In the genomic region with DNA sequence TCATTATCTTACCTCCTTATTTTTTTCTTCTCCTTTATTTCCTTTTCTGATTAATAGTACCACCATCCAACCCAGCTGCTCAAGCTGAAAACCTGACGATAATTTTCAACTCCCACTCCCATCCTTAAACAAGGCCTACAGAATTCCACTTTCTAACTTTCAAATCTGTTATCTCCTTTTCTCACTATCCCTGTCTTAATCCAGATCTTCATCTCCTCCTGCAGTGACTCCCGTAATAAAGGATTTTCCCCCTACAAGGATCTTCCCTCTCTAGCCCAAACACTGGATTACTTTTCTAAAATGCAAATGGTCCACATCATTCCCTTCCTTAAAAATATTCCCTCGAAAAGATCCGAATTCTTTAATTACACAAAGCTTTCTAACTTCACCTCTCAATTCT, we compare ENCODE assay signal across 1 cellular context.
TF ChIP-seq lines count a peak whose summit lies in the region.

No MANE protein-coding gene starts in this region.

TF ChIP-seq in HepG2, 621 proteins besides CTCF, POLR2A, EP300 and RAD21:
- TF ChIP-seq TOPORS (CRISPR knock-in tag; IDR thresholded peaks at IDR 0.05) (no peak), ZKSCAN5 (CRISPR knock-in tag; IDR thresholded peaks at IDR 0.05) (no peak), ZSCAN12 (CRISPR knock-in tag; IDR thresholded peaks at IDR 0.05) (0 out of 2 replicates have a peak, but pooled peaks have one; percentile 37), NR2C2 (CRISPR knock-in tag; IDR thresholded peaks at IDR 0.05; ENCODE audit: borderline replicate concordance) (no peak), HOXA9 (CRISPR knock-in tag; IDR thresholded peaks at IDR 0.05; ENCODE audit: borderline replicate concordance) (no peak), GFI1 (CRISPR knock-in tag; IDR thresholded peaks at IDR 0.05; ENCODE audit: borderline replicate concordance) (no peak), NFKB2 (CRISPR knock-in tag; IDR thresholded peaks at IDR 0.05; ENCODE audit: borderline replicate concordance) (no peak), NPAS2 (CRISPR knock-in tag; IDR thresholded peaks at IDR 0.05; ENCODE audit: borderline replicate concordance) (0 out of 2 replicates have a peak, but pooled peaks have one; percentile 13), HMGA1 (CRISPR knock-in tag; conservative IDR thresholded peaks at IDR 0.05) (no peak)
- TF ChIP-seq, protein P1, sequence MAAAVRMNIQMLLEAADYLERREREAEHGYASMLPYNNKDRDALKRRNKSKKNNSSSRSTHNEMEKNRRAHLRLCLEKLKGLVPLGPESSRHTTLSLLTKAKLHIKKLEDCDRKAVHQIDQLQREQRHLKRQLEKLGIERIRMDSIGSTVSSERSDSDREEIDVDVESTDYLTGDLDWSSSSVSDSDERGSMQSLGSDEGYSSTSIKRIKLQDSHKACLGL (CRISPR knock-in tag; IDR thresholded peaks at IDR 0.05), result no peak
